8 cellular contexts compared by ENCODE assay signal in the genomic region with DNA sequence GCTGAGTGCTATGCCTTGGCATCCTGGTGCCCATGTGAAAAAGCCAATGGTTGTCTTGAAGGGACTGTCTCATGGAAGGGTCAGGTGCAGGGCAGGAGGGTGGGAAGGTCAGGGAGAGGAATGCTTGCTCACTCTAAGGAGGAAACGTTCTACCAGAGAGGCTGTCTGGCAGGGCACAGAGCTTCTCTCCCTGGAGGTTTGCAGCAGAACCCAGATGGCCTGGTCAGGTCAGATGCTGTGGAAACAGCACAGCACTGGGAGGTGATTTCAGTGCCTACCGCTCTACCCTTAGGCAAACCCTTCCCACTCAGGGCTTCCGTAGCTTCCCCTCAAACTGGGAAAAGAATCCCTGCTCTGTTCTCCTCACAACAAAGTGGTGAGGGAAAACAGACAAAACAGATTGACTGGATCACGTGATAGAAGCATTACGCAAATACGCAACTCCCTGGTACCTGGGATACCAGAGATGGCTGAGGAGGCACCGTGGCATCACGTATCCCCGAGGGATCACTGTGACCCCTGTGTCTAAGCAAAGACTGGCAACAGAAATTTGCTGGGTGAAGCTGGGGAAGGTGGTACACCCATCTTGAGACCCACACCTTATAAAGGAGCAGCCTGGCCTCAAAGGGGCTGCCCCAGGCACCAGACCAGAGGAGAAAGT. TPM values are rescaled to one million over a fixed set of nuclear protein-coding genes. Genes with fewer than 3 reads are reported as not detected.
DNase-seq lines count a peak whose midpoint lies in the region; ATAC-seq and TF ChIP-seq lines count a peak whose summit lies in the region.

No MANE protein-coding gene starts in this region.

- H3K27ac ChIP-seq in heart right ventricle: peak overlapping the region in 9 of 10 donors; percentile 9 to 100 (median 99)
- H3K27ac ChIP-seq in angular gyrus (ENCODE audit: low read depth, low read length): peak overlapping the region; percentile 12
- H3K27ac ChIP-seq in uterus: peak overlapping the region; percentile 50 to 95
- H3K27ac ChIP-seq in brain microvascular endothelial cell: no peak overlapping the region

- no peaks in the 10 kb centered on the region for H3K27me3 Mint-ChIP-seq in mesothelial cell of epicardium (ENCODE audit: low read depth)

- no peak for TF ChIP-seq POLR2A in uterus (IDR thresholded peaks at IDR 0.05)

- 63 to 71% methylated on average over 9 of the region's 9 CpGs for whole genome bisulfite sequencing in heart right ventricle, 2 donors

- peaks cover 65% of the 10 kb centered on the region for H3K4me1 Mint-ChIP-seq in mesothelial cell of epicardium

- peaks cover 8% of the 10 kb centered on the region for H3K36me3 Mint-ChIP-seq in mesothelial cell of epicardium

- peak overlapping the region; percentile 98 for H3K27ac Mint-ChIP-seq in mesothelial cell of epicardium

- H3K4me3 ChIP-seq in heart right ventricle (peak overlapping the region in 2 of 10 donors; percentile 76 to 79), uterus (no peak overlapping the region), brain microvascular endothelial cell (ENCODE audit: low read depth, low read length) (no peak overlapping the region)

- H3K4me3 Mint-ChIP-seq in mesothelial cell of epicardium: peak overlapping the region; percentile 89

- H3K4me1 ChIP-seq in heart right ventricle (peaks cover 23 to 83% (median 75%) of the 10 kb centered on the region in 9 donors), uterus (peaks cover 2 to 37% of the 10 kb centered on the region in 2 donors)

- TF ChIP-seq CTCF in heart right ventricle (IDR thresholded peaks at IDR 0.05): no peak
- TF ChIP-seq CTCF in mesothelial cell of epicardium (IDR thresholded peaks at IDR 0.05; ENCODE audit: unreplicated experiment): no peak
- TF ChIP-seq CTCF in uterus (IDR thresholded peaks at IDR 0.05): no peak
- TF ChIP-seq CTCF in brain microvascular endothelial cell (IDR thresholded peaks at IDR 0.05; ENCODE audit: low read depth, low read length, missing control alignments): no peak

- H3K27me3 ChIP-seq in heart right ventricle: no peaks in the 10 kb centered on the region
- no peaks in the 10 kb centered on the region for H3K27me3 ChIP-seq in uterus
- H3K27me3 ChIP-seq in brain microvascular endothelial cell (replicated peaks): no peaks in the 10 kb centered on the region

- no peaks in the 10 kb centered on the region for H3K9me3 ChIP-seq in heart right ventricle
- no peaks in the 10 kb centered on the region for H3K9me3 ChIP-seq in uterus

- in situ Hi-C loops in brain microvascular endothelial cell (cut with HindIII; ENCODE audit: low pct_ligation_motif_present, low sequenced_read_pairs): no loop called here

- no peaks in the 10 kb centered on the region for H3K9me3 Mint-ChIP-seq in mesothelial cell of epicardium

- DNase-seq in heart right ventricle (no peak), left ventricle myocardium superior (no peak), mesothelial cell of epicardium (ENCODE audit: low spot score in 2 of 2, unreplicated experiment in 2 of 2) (no peak), uterus (no peak), brain microvascular endothelial cell (no peak), NCI-H345 (lab: John Stamatoyannopoulos, UW) (no peak)

- ATAC-seq in heart right ventricle: no peak
- no peak for ATAC-seq in left ventricle myocardium superior
- ATAC-seq in GM19351 (IDR thresholded peaks at IDR 0.05; ENCODE audit: unreplicated experiment): no peak

- H3K36me3 ChIP-seq in heart right ventricle: peaks cover 0 to 38% (median 0%) of the 10 kb centered on the region in 9 donors
- H3K36me3 ChIP-seq in uterus: no peaks in the 10 kb centered on the region
- peaks cover 2% of the 10 kb centered on the region for H3K36me3 ChIP-seq in brain microvascular endothelial cell (replicated peaks)

- intact Hi-C loops in heart right ventricle (cut with DNase I) (loop anchor here in 3 of 10 donors (10.0 kb wide), 1 partner anchor 378 kb away; no protein-coding TSS in a partner anchor), left ventricle myocardium superior (cut with micrococcal nuclease) (no loop called here), uterus (cut with DNase I; ENCODE audit: low total_unique reads) (no loop called here)

RNA-seq across cellular contexts. Expression of gene MGAT1, which starts 3.9 kb away (rescaled TPM):
- total RNA-seq in heart right ventricle: 100 to 1,000 TPM in 2 of 10 donors, 10 to 100 TPM in 8; 50.1 to 118 (median 59.7) TPM
- polyA plus RNA-seq in heart right ventricle: 100 to 1,000 TPM in 1 of 2 donors, 10 to 100 TPM in 1; 71.7 to 127 TPM
- 67.0 TPM for total RNA-seq in left ventricle myocardium superior
- 91.4 to 93.8 TPM (median 92.3 TPM) in 3 replicates for total RNA-seq in mesothelial cell of epicardium
- 100 to 1,000 TPM in 2 of 4 donors, 10 to 100 TPM in 2; 67.6 to 136 (median 99.5) TPM for total RNA-seq in uterus

RNA-seq across cellular contexts. Expression of gene ZFP62, which starts 54.6 kb away (rescaled TPM):
- total RNA-seq in heart right ventricle (10 to 100 TPM; 11.3 to 17.6 (median 13.6) TPM), left ventricle myocardium superior (15.2 TPM), mesothelial cell of epicardium (48.4 to 49.8 TPM (median 48.9 TPM) in 3 replicates), uterus (10 to 100 TPM in 3 of 4 donors, 1 to 10 TPM in 1; 8.5 to 43.6 (median 34.6) TPM)
- polyA plus RNA-seq in heart right ventricle: 10 to 100 TPM in 1 of 2 donors, 1 to 10 TPM in 1; 6.4 to 24.9 TPM
